In genomic region chr10:110364531-110364937, GRCh38 we compare ENCODE assay signal across 11 cellular contexts. TPM values are rescaled to one million over a fixed set of nuclear protein-coding genes. Genes with fewer than 3 reads are reported as not detected.
DNase-seq lines count a peak whose midpoint lies in the region; ATAC-seq and TF ChIP-seq lines count a peak whose summit lies in the region.
"Had no signal": no experiment of that assay in that cellular context is flagged by ENCODE, and none has a peak within 500 bp of the region (broad histone marks: within the 10 kb centered on the region; RNA-seq: fewer than 3 reads in every experiment).

No MANE protein-coding gene starts in this region.

- peaks cover 99% of the 10 kb centered on the region for H3K4me1 Mint-ChIP-seq in activated T-cell treated with anti-CD3 and anti-CD28 coated beads, Interleukin-2, amount 50 U/mL, for 72 hours (ENCODE audit: low read depth)
- H3K4me1 Mint-ChIP-seq in endodermal cell (peaks cover 4% of the 10 kb centered on the region), T-cell (peaks cover 6 to 21% (median 16%) of the 10 kb centered on the region in 3 donors)

- no peaks in the 10 kb centered on the region for H3K4me1 ChIP-seq in endodermal cell (ENCODE audit: control insufficient read depth, insufficient read depth, low read length)

- TF ChIP-seq CTCF in endodermal cell (conservative IDR thresholded peaks at IDR 0.05) = no peak

- H3K27ac ChIP-seq in temporal lobe (ENCODE audit: low read depth, low read length) (peak overlapping the region; percentile 19), endodermal cell (ENCODE audit: low read depth, low read length) (no peak overlapping the region)
- H3K27ac ChIP-seq: heart right ventricle, VCaP had no signal

- no peak overlapping the region for H3K4me3 ChIP-seq in endodermal cell (ENCODE audit: low read length)
- H3K4me3 ChIP-seq: heart right ventricle had no signal

- H3K36me3 ChIP-seq in endodermal cell (ENCODE audit: control insufficient read depth, insufficient read depth, low read length) = no peaks in the 10 kb centered on the region
- H3K36me3 ChIP-seq: heart right ventricle had no signal

- peaks cover 0 to 2% of the 10 kb centered on the region in 2 donors for H3K9me3 Mint-ChIP-seq in activated T-cell treated with anti-CD3 and anti-CD28 coated beads, Interleukin-2, amount 50 U/mL, for 72 hours
- no peaks in the 10 kb centered on the region for H3K9me3 Mint-ChIP-seq in endodermal cell
- no peaks in the 10 kb centered on the region for H3K9me3 Mint-ChIP-seq in T-cell

- peak; percentile 61 to 64 for ATAC-seq in activated T-cell treated with anti-CD3 and anti-CD28 coated beads, Interleukin-2, amount 50 U/mL, for 72 hours (replicated peaks in 1 of 2)
- no peak for ATAC-seq in T-cell (replicated peaks in 1 of 4)

- H3K27ac Mint-ChIP-seq in activated T-cell treated with anti-CD3 and anti-CD28 coated beads, Interleukin-2, amount 50 U/mL, for 72 hours = peak overlapping the region; percentile 96
- H3K27ac Mint-ChIP-seq in endodermal cell (no peak overlapping the region), T-cell (no peak overlapping the region)

- peak; percentile 52 for DNase-seq in stimulated activated naive CD4-positive, alpha-beta T cell treated with Interleukin-2 at 50 U/mL for 16 hours (lab: John Stamatoyannopoulos, UW)
- no peak for DNase-seq in stimulated activated naive CD4-positive, alpha-beta T cell (lab: John Stamatoyannopoulos, UW)
- peak; percentile 64 to 65 for DNase-seq in activated T-cell treated with anti-CD3 and anti-CD28 coated beads, Interleukin-2, amount 50 U/mL, for 72 hours
- DNase-seq in putamen (ENCODE audit: low spot score) (peak; percentile 66), endodermal cell (no peak), T-cell (no peak), NOMO-1 treated with dmso at 0.1 percent for 144 hours (lab: John Stamatoyannopoulos, UW; ENCODE audit: unreplicated experiment) (no peak)
- DNase-seq: AML-193, heart right ventricle had no signal

- H3K9me3 ChIP-seq in endodermal cell (ENCODE audit: control insufficient read depth, low read length) = no peaks in the 10 kb centered on the region
- H3K9me3 ChIP-seq: heart right ventricle had no signal

- 82 to 100% methylated on average over 2 to 3 of the region's 3 CpGs for WGBS in endodermal cell (ENCODE audit: insufficient coverage in 1 of 2, insufficient read length in 1 of 2), 2 experiments

- H3K9ac ChIP-seq in endodermal cell (ENCODE audit: extremely low read depth, low read length, poor library complexity, severe bottlenecking) = no peak overlapping the region

- peak overlapping the region; percentile 72 to 87 for H3K4me3 Mint-ChIP-seq in activated T-cell treated with anti-CD3 and anti-CD28 coated beads, Interleukin-2, amount 50 U/mL, for 72 hours
- no peak overlapping the region for H3K4me3 Mint-ChIP-seq in endodermal cell
- H3K4me3 Mint-ChIP-seq in T-cell = no peak overlapping the region

- H3K27me3 ChIP-seq in endodermal cell (ENCODE audit: control insufficient read depth, insufficient read depth, low read length, poor library complexity, severe bottlenecking) = no peaks in the 10 kb centered on the region
- H3K27me3 ChIP-seq: heart right ventricle had no signal

- H3K36me3 Mint-ChIP-seq in activated T-cell treated with anti-CD3 and anti-CD28 coated beads, Interleukin-2, amount 50 U/mL, for 72 hours (ENCODE audit: insufficient read depth in 2 of 2) = peaks cover 0 to 6% of the 10 kb centered on the region in 2 donors
- no peaks in the 10 kb centered on the region for H3K36me3 Mint-ChIP-seq in endodermal cell (ENCODE audit: low read depth)
- no peaks in the 10 kb centered on the region for H3K36me3 Mint-ChIP-seq in T-cell

- no peaks in the 10 kb centered on the region for H3K27me3 Mint-ChIP-seq in activated T-cell treated with anti-CD3 and anti-CD28 coated beads, Interleukin-2, amount 50 U/mL, for 72 hours (ENCODE audit: low read depth)
- H3K27me3 Mint-ChIP-seq in endodermal cell (ENCODE audit: insufficient read depth) = no peaks in the 10 kb centered on the region
- H3K27me3 Mint-ChIP-seq in T-cell = no peaks in the 10 kb centered on the region

- CTCF ChIA-PET in T-cell (lab: Charles Lee) = no interaction called here

- POLR2A ChIA-PET in T-cell (lab: Charles Lee) = no interaction called here

RNA-seq across cellular contexts. Expression of gene SMNDC1, which starts 59.8 kb away (rescaled TPM):
- 10 to 100 TPM; 49.2 to 54.6 TPM for total RNA-seq in activated T-cell treated with anti-CD3 and anti-CD28 coated beads, Interleukin-2, amount 50 U/mL, for 72 hours
- total RNA-seq in temporal lobe (12.8 TPM), endodermal cell (10 to 100 TPM; 52.9 to 65.6 TPM), T-cell (10 to 100 TPM; 33.5 to 42.2 (median 34.1) TPM)
- 29.0 TPM for polyA plus RNA-seq in endodermal cell (2013, experiment 1 of 2)
- 29.7 TPM for polyA plus RNA-seq in endodermal cell (2013, experiment 2 of 2)

Comparison
In these comparisons a context has a peak if more than half of its experiments do, and no peak if none do; other contexts are left out.
1. DNase-seq: peak in stimulated activated naive CD4-positive, alpha-beta T cell treated with Interleukin-2 at 50 U/mL for 16 hours (single experiment), activated T-cell treated with anti-CD3 and anti-CD28 coated beads, Interleukin-2, amount 50 U/mL, for 72 hours (2 of 2) and putamen (single experiment); none in stimulated activated naive CD4-positive, alpha-beta T cell (0 of 6), endodermal cell (single experiment), T-cell (0 of 34) and NOMO-1 treated with dmso at 0.1 percent for 144 hours (single experiment).
2. ATAC-seq: peak in activated T-cell treated with anti-CD3 and anti-CD28 coated beads, Interleukin-2, amount 50 U/mL, for 72 hours (2 of 2); none in T-cell (0 of 4).
3. H3K4me3 Mint-ChIP-seq: peak in activated T-cell treated with anti-CD3 and anti-CD28 coated beads, Interleukin-2, amount 50 U/mL, for 72 hours (2 of 2); none in endodermal cell (single experiment) and T-cell (0 of 3).